ENCODE assay signal across 10 cellular contexts in genomic region chr16:2025878-2026460, GRCh38. TPM values are rescaled to one million over a fixed set of nuclear protein-coding genes. Genes with fewer than 3 reads are reported as not detected.
A peak's percentile ranks its signal among the peaks of the same experiment; 100 is the strongest.
DNase-seq lines count a peak whose midpoint lies in the region; TF ChIP-seq lines count a peak whose summit lies in the region.
"Had no signal": no experiment of that assay in that cellular context is flagged by ENCODE, and none has a peak within 500 bp of the region (broad histone marks: within the 10 kb centered on the region; RNA-seq: fewer than 3 reads in every experiment).

No MANE protein-coding gene starts in this region.

- no peaks in the 10 kb centered on the region for H3K9me3 ChIP-seq in HEK293 (ENCODE audit: control insufficient read depth, insufficient read depth, low read depth, low read length)
- H3K9me3 ChIP-seq in effector memory CD4-positive, alpha-beta T cell (ENCODE audit: control insufficient read depth, low read length), result no peaks in the 10 kb centered on the region

- H3K27me3 ChIP-seq in dorsolateral prefrontal cortex, result peaks cover 0 to 19% (median 9%) of the 10 kb centered on the region in 45 donors
- H3K27me3 ChIP-seq in effector memory CD4-positive, alpha-beta T cell (replicated peaks; ENCODE audit: control insufficient read depth, insufficient read depth, low read length, poor library complexity, severe bottlenecking), result peaks cover 7% of the 10 kb centered on the region

- no peak for DNase-seq in dorsolateral prefrontal cortex
- DNase-seq in nephron progenitor cell, result no peak
- DNase-seq in effector memory CD4-positive, alpha-beta T cell, result no peak
- DNase-seq in stimulated activated CD4-positive, alpha-beta T cell treated with anti-CD3 and anti-CD28 coated beads, Interleukin-4, amount 100 ng/mL, for 4 hours, result no peak
- no peak for DNase-seq in NCI-H345 treated with DMSO at 0.1 percent for 48 hours (lab: John Stamatoyannopoulos, UW; ENCODE audit: unreplicated experiment)
- no peak for DNase-seq in NCI-H2029 (lab: John Stamatoyannopoulos, UW)
- DNase-seq: KBM-7; NK-92 treated with Interleukin-12 subunit alpha and Interleukin-12 subunit beta, amount 100 ng/mL, for 24 hours had no signal

- peaks cover 3% of the 10 kb centered on the region; the same call in 1 of the 2 replicates for H3K4me1 ChIP-seq in HEK293 (ENCODE audit: control insufficient read depth, insufficient read depth, low read length)
- peaks cover 19% of the 10 kb centered on the region for H3K4me1 ChIP-seq in effector memory CD4-positive, alpha-beta T cell (ENCODE audit: control insufficient read depth, insufficient read depth, low read length, poor library complexity, severe bottlenecking)

- H3K9me3 Mint-ChIP-seq in nephron progenitor cell, result no peaks in the 10 kb centered on the region

- peaks cover 35% of the 10 kb centered on the region for H3K4me1 Mint-ChIP-seq in nephron progenitor cell

- H3K36me3 ChIP-seq in HEK293 (ENCODE audit: control insufficient read depth in 2 of 2, insufficient read depth in 1 of 2, low read length in 2 of 2), result peaks cover 0 to 4% of the 10 kb centered on the region in 2 experiments; a peak in 1 of 3 replicates
- H3K36me3 ChIP-seq in effector memory CD4-positive, alpha-beta T cell (ENCODE audit: control insufficient read depth, insufficient read depth, low read length), result no peaks in the 10 kb centered on the region

- 0 out of 2 replicates have a peak overlapping the region, but pooled peaks have one; percentile 80 for H3K27ac ChIP-seq in 22Rv1
- peak overlapping the region; percentile 31; the same call in 1 of the 2 replicates for H3K27ac ChIP-seq in HEK293 (ENCODE audit: extremely low read depth, low read depth, low read length)
- H3K27ac ChIP-seq in dorsolateral prefrontal cortex, result peak overlapping the region in 27 of 59 donors; percentile 16 to 81 (median 65)
- H3K27ac ChIP-seq in effector memory CD4-positive, alpha-beta T cell (ENCODE audit: insufficient read depth, low read length, poor library complexity, severe bottlenecking), result no peak overlapping the region

- H3K4me3 Mint-ChIP-seq in nephron progenitor cell, result peak overlapping the region; percentile 54

- no peaks in the 10 kb centered on the region for H3K36me3 Mint-ChIP-seq in nephron progenitor cell (ENCODE audit: low read depth)

- intact Hi-C loops in dorsolateral prefrontal cortex (cut with DNase I), result no loop called here

- no peak overlapping the region for H3K27ac Mint-ChIP-seq in nephron progenitor cell

- no peak overlapping the region for H3K4me3 ChIP-seq in HEK293 (ENCODE audit: low read depth, low read length)
- H3K4me3 ChIP-seq in dorsolateral prefrontal cortex, result peak overlapping the region in 55 of 59 donors; percentile 27 to 84 (median 60)
- H3K4me3 ChIP-seq in effector memory CD4-positive, alpha-beta T cell (ENCODE audit: insufficient read depth, low read depth, low read length, poor library complexity, severe bottlenecking), result no peak overlapping the region

- POLR2A ChIA-PET in HEK293 (lab: Yijun Ruan, JAX), result interaction anchor here (0.6 to 2.6 kb wide), 3 partner anchors 21 to 129 kb away, joined by 5 to 15 read pairs (median 6); partner anchors contain the start of genes NTHL1, TRAF7 and TSC2

- CTCF ChIA-PET in HEK293 (lab: Yijun Ruan, JAX), result no interaction called here

- peaks cover 50% of the 10 kb centered on the region for H3K27me3 Mint-ChIP-seq in nephron progenitor cell (ENCODE audit: low read depth, poor library complexity)

- TF ChIP-seq CTCF in 22Rv1 (IDR thresholded peaks at IDR 0.05) (no peak), HEK293 (tag by site-specific recombination; IDR thresholded peaks at IDR 0.05) (no peak), dorsolateral prefrontal cortex (IDR thresholded peaks at IDR 0.05 in 54 of 56, conservative IDR thresholded peaks at IDR 0.05 in 2 of 56; ENCODE audit: low read depth in 1 of 56, partially characterized antibody in 56 of 56) (no peak), nephron progenitor cell (IDR thresholded peaks at IDR 0.05) (no peak)

TF ChIP-seq in HEK293, 187 proteins besides CTCF, POLR2A, EP300 and RAD21:
- no peak for TF ChIP-seq ZNF624 (tag by site-specific recombination; IDR thresholded peaks at IDR 0.05)
- 0 out of 2 replicates have a peak, but pooled peaks have one; percentile 10 for TF ChIP-seq GLIS1 (tag by site-specific recombination; IDR thresholded peaks at IDR 0.05)

RNA-seq across cellular contexts. Expression of gene NHERF2, which starts 0.7 kb away (rescaled TPM):
- total RNA-seq in dorsolateral prefrontal cortex, result 100 to 1,000 TPM in 28 of 120 experiments, 10 to 100 TPM in 92; 46.4 to 200 (median 84.6) TPM

RNA-seq across cellular contexts. Expression of gene NPW, which starts 6.4 kb away (rescaled TPM):
- 1 to 10 TPM in 45 of 120 experiments, under 1 TPM in 23, not detected in 52; 0.43 to 4.3 (median 1.1) TPM for total RNA-seq in dorsolateral prefrontal cortex

RNA-seq across cellular contexts. Expression of gene ZNF598, which starts 16.3 kb away (rescaled TPM):
- total RNA-seq in dorsolateral prefrontal cortex, result 10 to 100 TPM; 16.4 to 45.4 (median 29.2) TPM

RNA-seq across cellular contexts. Expression of gene NTHL1, which starts 21.7 kb away (rescaled TPM):
- 10 to 100 TPM; 12.2 to 41.4 (median 26.0) TPM for total RNA-seq in dorsolateral prefrontal cortex

RNA-seq across cellular contexts. Expression of gene TSC2, which starts 21.8 kb away (rescaled TPM):
- 100 to 1,000 TPM; 129 to 311 (median 193) TPM for total RNA-seq in dorsolateral prefrontal cortex

Comparison
In these comparisons a context has a peak if more than half of its experiments do, and no peak if none do; other contexts are left out.
1. H3K4me3 ChIP-seq: peak in dorsolateral prefrontal cortex (55 of 59); none in HEK293 (single experiment) and effector memory CD4-positive, alpha-beta T cell (single experiment).